Comparison of ENCODE assay signal across 8 cellular contexts in genomic region chr20:32091888-32092346, GRCh38. TPM values are rescaled to one million over a fixed set of nuclear protein-coding genes. Genes with fewer than 3 reads are reported as not detected.
DNase-seq lines count a peak whose midpoint lies in the region; ATAC-seq and TF ChIP-seq lines count a peak whose summit lies in the region.

No MANE protein-coding gene starts in this region.

- H3K36me3 Mint-ChIP-seq in activated T-cell treated with anti-CD3 and anti-CD28 coated beads, Interleukin-2, amount 50 U/mL, for 24 hours (ENCODE audit: low read depth): no peaks in the 10 kb centered on the region
- no peaks in the 10 kb centered on the region for H3K36me3 Mint-ChIP-seq in neural crest cell (ENCODE audit: low read depth)

- H3K4me1 ChIP-seq in PC-9 (replicated peaks; ENCODE audit: insufficient read depth): no peaks in the 10 kb centered on the region

- peak; percentile 91 for TF ChIP-seq CTCF in PC-9 (conservative IDR thresholded peaks at IDR 0.05)
- peak; percentile 100 for TF ChIP-seq CTCF in neural crest cell (conservative IDR thresholded peaks at IDR 0.05)

- CTCF ChIA-PET in PC-9 (lab: Charles Lee): interaction anchor here (0.8 kb wide), 1 partner anchor 11 kb away, joined by 4 read pairs; no protein-coding TSS in a partner anchor

- no peaks in the 10 kb centered on the region for H3K79me2 ChIP-seq in PC-9 (ENCODE audit: low read depth)

- H4K20me1 ChIP-seq in PC-9 (ENCODE audit: insufficient read depth): no peaks in the 10 kb centered on the region

- H3K4me1 Mint-ChIP-seq in activated T-cell treated with anti-CD3 and anti-CD28 coated beads, Interleukin-2, amount 50 U/mL, for 24 hours (ENCODE audit: low read depth): peaks cover 1% of the 10 kb centered on the region
- peaks cover 19% of the 10 kb centered on the region for H3K4me1 Mint-ChIP-seq in neural crest cell
- H3K4me1 Mint-ChIP-seq in stimulated activated naive CD8-positive, alpha-beta T cell treated with anti-CD3 and anti-CD28 coated beads, Interleukin-15, amount 100 ng/mL, for 72 hours: peaks cover 4% of the 10 kb centered on the region

- no peaks in the 10 kb centered on the region for H3K9me3 Mint-ChIP-seq in activated T-cell treated with anti-CD3 and anti-CD28 coated beads, Interleukin-2, amount 50 U/mL, for 24 hours
- no peaks in the 10 kb centered on the region for H3K9me3 Mint-ChIP-seq in neural crest cell
- H3K9me3 Mint-ChIP-seq in stimulated activated naive CD8-positive, alpha-beta T cell treated with anti-CD3 and anti-CD28 coated beads, Interleukin-15, amount 100 ng/mL, for 72 hours: no peaks in the 10 kb centered on the region

- H3K27ac Mint-ChIP-seq in activated T-cell treated with anti-CD3 and anti-CD28 coated beads, Interleukin-2, amount 50 U/mL, for 24 hours: no peak overlapping the region
- H3K27ac Mint-ChIP-seq in neural crest cell (ENCODE audit: unreplicated experiment): no peak overlapping the region
- peak overlapping the region in 1 of 2 donors; percentile 42 for H3K27ac Mint-ChIP-seq in stimulated activated naive CD8-positive, alpha-beta T cell treated with anti-CD3 and anti-CD28 coated beads, Interleukin-15, amount 100 ng/mL, for 72 hours

- no peak overlapping the region for H3K27ac ChIP-seq in PC-9

- DNase-seq in Daoy (ENCODE audit: low read depth) (peak; percentile 79), Kasumi-1 (lab: John Stamatoyannopoulos, UW) (peak; percentile 73 to 79), PC-9 (peak; percentile 59 to 83), fibroblast of gingiva (ENCODE audit: low read depth) (peak; percentile 67), neural crest cell (ENCODE audit: low read depth, low spot score) (peak; percentile 97)
- peak; percentile 83 for DNase-seq in activated T-cell treated with anti-CD3 and anti-CD28 coated beads, Interleukin-2, amount 50 U/mL, for 24 hours
- DNase-seq in stimulated activated naive CD8-positive, alpha-beta T cell treated with anti-CD3 and anti-CD28 coated beads, Interleukin-15, amount 100 ng/mL, for 72 hours: peak; percentile 73 to 77

- no peak overlapping the region for H3K4me3 ChIP-seq in PC-9

- ATAC-seq in stimulated activated naive CD8-positive, alpha-beta T cell treated with anti-CD3 and anti-CD28 coated beads, Interleukin-15, amount 100 ng/mL, for 72 hours: peak; percentile 85
- ATAC-seq in HG03521 (IDR thresholded peaks at IDR 0.05; ENCODE audit: unreplicated experiment): no peak

- H2AFZ ChIP-seq in PC-9: no peak overlapping the region

- intact Hi-C loops in PC-9 (cut with micrococcal nuclease; ENCODE audit: unreplicated experiment): loop anchor here (2.0 to 5.0 kb wide), 4 partner anchors 60 to 269 kb away; partner anchors contain the start of gene PDRG1

- H3K27me3 Mint-ChIP-seq in activated T-cell treated with anti-CD3 and anti-CD28 coated beads, Interleukin-2, amount 50 U/mL, for 24 hours: peaks cover 4% of the 10 kb centered on the region
- H3K27me3 Mint-ChIP-seq in neural crest cell (ENCODE audit: low read depth): peaks cover 29% of the 10 kb centered on the region
- H3K27me3 Mint-ChIP-seq in stimulated activated naive CD8-positive, alpha-beta T cell treated with anti-CD3 and anti-CD28 coated beads, Interleukin-15, amount 100 ng/mL, for 72 hours: peaks cover 27% of the 10 kb centered on the region

- H3K36me3 ChIP-seq in PC-9 (ENCODE audit: low read depth): no peaks in the 10 kb centered on the region

- H3K9me3 ChIP-seq in PC-9 (ENCODE audit: insufficient read depth, low read depth): no peaks in the 10 kb centered on the region

- POLR2A ChIA-PET in PC-9 (lab: Charles Lee; ENCODE audit: unreplicated experiment): interaction anchor here (0.8 kb wide), 1 partner anchor 531 kb away, joined by 5 read pairs; no protein-coding TSS in a partner anchor

- H3K27me3 ChIP-seq in PC-9 (ENCODE audit: insufficient read depth, low read depth): peaks cover 40% of the 10 kb centered on the region

- no peak overlapping the region for H3K4me3 Mint-ChIP-seq in activated T-cell treated with anti-CD3 and anti-CD28 coated beads, Interleukin-2, amount 50 U/mL, for 24 hours
- H3K4me3 Mint-ChIP-seq in neural crest cell: no peak overlapping the region
- no peak overlapping the region for H3K4me3 Mint-ChIP-seq in stimulated activated naive CD8-positive, alpha-beta T cell treated with anti-CD3 and anti-CD28 coated beads, Interleukin-15, amount 100 ng/mL, for 72 hours

- H3F3A ChIP-seq in PC-9 (ENCODE audit: insufficient read depth, low read depth): no peaks in the 10 kb centered on the region

- no peaks in the 10 kb centered on the region for H3K9me2 ChIP-seq in PC-9 (ENCODE audit: insufficient read depth)

- no TSS peak for BruUV-seq in PC-9 (replicated peaks; lab: Mats Ljungman, UMichigan)

- H3K4me2 ChIP-seq in PC-9: peak overlapping the region; percentile 29

RNA-seq across cellular contexts. Expression of gene TM9SF4, which starts 17.6 kb away (rescaled TPM):
- 17.9 and 21.4 TPM in 2 replicates for total RNA-seq in Daoy (2014; rRNA removed; shearing (Covaris generic))
- total RNA-seq in PC-9 (2021) (58.4 and 67.8 TPM in 2 replicates), neural crest cell (76.7 and 76.8 TPM in 2 replicates)

RNA-seq across cellular contexts. Expression of gene HCK, which starts 39.9 kb away (rescaled TPM):
- total RNA-seq in Daoy (2014; rRNA removed; shearing (Covaris generic)): 0.15 TPM in 1 of 2 replicates, not detected in the other
- total RNA-seq in PC-9 (2021) (not detected in 2 replicates), neural crest cell (not detected in 2 replicates)
